ENCODE assay signal across 8 cellular contexts in the genomic region with DNA sequence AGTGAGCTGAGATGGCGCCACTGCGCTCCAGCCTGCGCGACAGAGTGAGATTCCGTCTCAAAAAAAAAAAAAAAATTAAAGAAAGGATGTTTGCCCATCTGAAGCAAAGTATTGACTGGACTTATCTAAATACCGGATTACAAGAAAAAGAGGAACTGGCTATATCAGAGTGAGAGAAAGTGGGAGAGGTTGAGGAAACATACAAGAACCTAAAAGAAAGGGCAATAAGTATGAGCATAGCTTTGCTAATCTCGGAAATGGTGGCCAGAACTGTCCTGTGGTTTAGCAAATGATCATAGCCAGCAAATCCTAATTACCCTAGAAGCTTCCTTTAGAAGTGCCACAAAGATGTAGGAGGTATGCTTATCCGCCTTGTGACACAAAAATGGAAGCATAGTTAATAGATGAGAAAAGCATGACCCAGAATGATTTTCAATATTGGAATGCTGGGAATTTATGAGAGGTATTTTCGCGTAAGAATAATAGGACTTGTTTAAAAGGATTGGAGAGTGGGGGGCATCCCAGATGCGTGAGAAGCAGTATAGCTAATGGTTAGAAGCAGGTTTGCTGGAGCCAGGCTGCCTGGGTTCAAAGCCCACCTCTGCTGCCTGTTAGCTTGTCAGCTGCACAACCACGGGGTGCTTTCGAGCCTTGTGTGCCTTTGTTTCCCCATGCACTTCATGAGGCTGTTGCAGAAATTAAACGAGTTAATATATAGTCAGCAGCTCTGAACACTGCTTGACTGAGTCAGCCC. TPM values are rescaled to one million over a fixed set of nuclear protein-coding genes. Genes with fewer than 3 reads are reported as not detected.
A peak's percentile ranks its signal among the peaks of the same experiment; 100 is the strongest.
DNase-seq lines count a peak whose midpoint lies in the region; ATAC-seq and TF ChIP-seq lines count a peak whose summit lies in the region.

No MANE protein-coding gene starts in this region.

- H3K27ac Mint-ChIP-seq in activated CD8-positive, alpha-beta T cell treated with anti-CD3 and anti-CD28 coated beads for 36 hours = peak overlapping the region; percentile 97
- H3K27ac Mint-ChIP-seq in stimulated activated naive CD8-positive, alpha-beta T cell treated with anti-CD3 and anti-CD28 coated beads, Interleukin-15, amount 100 ng/mL, for 72 hours = peak overlapping the region; percentile 98 to 99

- no peaks in the 10 kb centered on the region for H3K9me3 ChIP-seq in iPS-18a (ENCODE audit: control insufficient read depth, low read depth, low read length)

- CTCF ChIA-PET in activated CD8-positive, alpha-beta T cell treated with anti-CD3 and anti-CD28 coated beads for 36 hours (lab: Charles Lee) = interaction anchor here (0.9 to 1.6 kb wide), 3 partner anchors 57 to 134 kb away, joined by 3 read pairs; a partner anchor contains a TSS

- peak overlapping the region; percentile 98 for H3K9ac ChIP-seq in iPS-18a (ENCODE audit: low read length)

- peak overlapping the region; percentile 95 for H3K4me3 Mint-ChIP-seq in activated CD8-positive, alpha-beta T cell treated with anti-CD3 and anti-CD28 coated beads for 36 hours
- H3K4me3 Mint-ChIP-seq in stimulated activated naive CD8-positive, alpha-beta T cell treated with anti-CD3 and anti-CD28 coated beads, Interleukin-15, amount 100 ng/mL, for 72 hours = peak overlapping the region; percentile 93 to 97

- peaks cover 28% of the 10 kb centered on the region for H3K36me3 Mint-ChIP-seq in activated CD8-positive, alpha-beta T cell treated with anti-CD3 and anti-CD28 coated beads for 36 hours (ENCODE audit: low read depth)

- POLR2A ChIA-PET in activated CD8-positive, alpha-beta T cell treated with anti-CD3 and anti-CD28 coated beads for 36 hours (lab: Charles Lee) = interaction anchor here (0.9 to 5.3 kb wide), 9 partner anchors 19 to 851 kb away, joined by 3 to 24 read pairs (median 4); a partner anchor contains a TSS

- no peaks in the 10 kb centered on the region for H3K27me3 Mint-ChIP-seq in activated CD8-positive, alpha-beta T cell treated with anti-CD3 and anti-CD28 coated beads for 36 hours
- no peaks in the 10 kb centered on the region for H3K27me3 Mint-ChIP-seq in stimulated activated naive CD8-positive, alpha-beta T cell treated with anti-CD3 and anti-CD28 coated beads, Interleukin-15, amount 100 ng/mL, for 72 hours

- DNase-seq in AG08396 (ENCODE audit: low spot score) = peak; percentile 71
- peak; percentile 55 for DNase-seq in HS-5 (ENCODE audit: low read depth)
- DNase-seq in activated CD8-positive, alpha-beta T cell treated with anti-CD3 and anti-CD28 coated beads for 36 hours = no peak
- no peak for DNase-seq in stimulated activated naive CD8-positive, alpha-beta T cell treated with anti-CD3 and anti-CD28 coated beads, Interleukin-15, amount 100 ng/mL, for 72 hours
- no peak for DNase-seq in NCI-H2227 (lab: John Stamatoyannopoulos, UW; ENCODE audit: unreplicated experiment)

- H3K36me3 ChIP-seq in iPS-18a (ENCODE audit: control insufficient read depth, low read depth, low read length) = no peaks in the 10 kb centered on the region

- intact Hi-C loops in activated CD8-positive, alpha-beta T cell treated with anti-CD3 and anti-CD28 coated beads for 36 hours (cut with micrococcal nuclease) = loop anchor here (5.0 kb wide), 2 partner anchors 50 to 65 kb away; no protein-coding TSS in a partner anchor

- ATAC-seq in activated CD8-positive, alpha-beta T cell treated with anti-CD3 and anti-CD28 coated beads for 36 hours = no peak
- ATAC-seq in stimulated activated naive CD8-positive, alpha-beta T cell treated with anti-CD3 and anti-CD28 coated beads, Interleukin-15, amount 100 ng/mL, for 72 hours = no peak
- ATAC-seq in GM21390 (IDR thresholded peaks at IDR 0.05; ENCODE audit: unreplicated experiment) (no peak), HG02588 (IDR thresholded peaks at IDR 0.05; ENCODE audit: unreplicated experiment) (no peak)

- H3K4me1 ChIP-seq in iPS-18a (ENCODE audit: control insufficient read depth, low read depth, low read length) = peaks cover 13% of the 10 kb centered on the region

- no peak for TF ChIP-seq CTCF in activated CD8-positive, alpha-beta T cell treated with anti-CD3 and anti-CD28 coated beads for 36 hours (IDR thresholded peaks at IDR 0.05)

- H3K4me1 Mint-ChIP-seq in activated CD8-positive, alpha-beta T cell treated with anti-CD3 and anti-CD28 coated beads for 36 hours (ENCODE audit: low read depth) = peaks cover 26% of the 10 kb centered on the region
- peaks cover 36% of the 10 kb centered on the region for H3K4me1 Mint-ChIP-seq in stimulated activated naive CD8-positive, alpha-beta T cell treated with anti-CD3 and anti-CD28 coated beads, Interleukin-15, amount 100 ng/mL, for 72 hours

- H3K27ac ChIP-seq in iPS-18a (ENCODE audit: low read length) = no peak overlapping the region

- H3K27me3 ChIP-seq in iPS-18a (ENCODE audit: control insufficient read depth, insufficient read depth, low read length) = no peaks in the 10 kb centered on the region

- no peaks in the 10 kb centered on the region for H3K9me3 Mint-ChIP-seq in activated CD8-positive, alpha-beta T cell treated with anti-CD3 and anti-CD28 coated beads for 36 hours
- H3K9me3 Mint-ChIP-seq in stimulated activated naive CD8-positive, alpha-beta T cell treated with anti-CD3 and anti-CD28 coated beads, Interleukin-15, amount 100 ng/mL, for 72 hours = no peaks in the 10 kb centered on the region

- H3K4me3 ChIP-seq in iPS-18a (ENCODE audit: low read length) = peak overlapping the region; percentile 93

RNA-seq across cellular contexts. Expression of a gene that starts 1.2 kb away (rescaled TPM):
- total RNA-seq in activated CD8-positive, alpha-beta T cell treated with anti-CD3 and anti-CD28 coated beads for 36 hours = 100 to 1,000 TPM; 119 to 128 TPM

RNA-seq across cellular contexts. Expression of a gene that starts 38.6 kb away (rescaled TPM):
- not detected for total RNA-seq in activated CD8-positive, alpha-beta T cell treated with anti-CD3 and anti-CD28 coated beads for 36 hours

RNA-seq across cellular contexts. Expression of a gene that starts 55.6 kb away (rescaled TPM):
- 100 to 1,000 TPM; 101 to 104 TPM for total RNA-seq in activated CD8-positive, alpha-beta T cell treated with anti-CD3 and anti-CD28 coated beads for 36 hours

Comparison
In these comparisons a context has a peak if more than half of its experiments do, and no peak if none do; other contexts are left out.
1. DNase-seq: peak in AG08396 (single experiment) and HS-5 (single experiment); none in activated CD8-positive, alpha-beta T cell treated with anti-CD3 and anti-CD28 coated beads for 36 hours (single experiment), stimulated activated naive CD8-positive, alpha-beta T cell treated with anti-CD3 and anti-CD28 coated beads, Interleukin-15, amount 100 ng/mL, for 72 hours (0 of 2) and NCI-H2227 (single experiment).